Comparison of ENCODE assay signal across 22 cellular contexts in genomic region chr17:35891273-35891672, GRCh38. TPM values are rescaled to one million over a fixed set of nuclear protein-coding genes. Genes with fewer than 3 reads are reported as not detected.
A peak's percentile ranks its signal among the peaks of the same experiment; 100 is the strongest.
DNase-seq lines count a peak whose midpoint lies in the region; ATAC-seq lines count a peak whose summit lies in the region.
"Had no signal": no experiment of that assay in that cellular context is flagged by ENCODE, and none has a peak within 500 bp of the region (broad histone marks: within the 10 kb centered on the region; RNA-seq: fewer than 3 reads in every experiment).

No MANE protein-coding gene starts in this region.

- peak overlapping the region; percentile 81 for H3K27ac Mint-ChIP-seq in stimulated activated naive CD8-positive, alpha-beta T cell treated with anti-CD3 and anti-CD28 coated beads, Interleukin-15, Interleukin-2, amounts not matched to agents 100 ng/mL and 50 ng/mL, for 24 hours
- H3K27ac Mint-ChIP-seq in activated CD8-positive, alpha-beta T cell treated with anti-CD3 and anti-CD28 coated beads, Interleukin-2, amount 10 ng/mL, durations not matched to agents 7 days and 5 days = peak overlapping the region; percentile 83
- H3K27ac Mint-ChIP-seq in naive thymus-derived CD8-positive, alpha-beta T cell = peak overlapping the region; percentile 20 to 86 (median 76)
- H3K27ac Mint-ChIP-seq: stimulated activated memory B cell treated with anti-CD40 and anti-IgM and Interleukin-4, amounts not matched to agents 10 μg/mL and 1 μg/mL and 100 μg/mL, for 72 hours had no signal

- DNase-seq in stimulated activated naive CD8-positive, alpha-beta T cell treated with anti-CD3 and anti-CD28 coated beads, Interleukin-15, Interleukin-2, amounts not matched to agents 100 U/mL and 50 U/mL, for 24 hours = no peak
- DNase-seq in activated CD8-positive, alpha-beta T cell treated with anti-CD3 and anti-CD28 coated beads, Interleukin-2, amount 10 ng/mL, durations not matched to agents 7 days and 5 days = no peak
- no peak for DNase-seq in naive thymus-derived CD8-positive, alpha-beta T cell
- DNase-seq in EL = no peak
- DNase-seq: DMS 273 treated with DMSO at 0.1 percent for 48 hours; HCEC 1CT; head of caudate nucleus; left cardiac atrium; NCI-H1048; RPMI8226; stimulated activated CD4-positive, alpha-beta T cell treated with anti-CD3 and anti-CD28 coated beads, Interleukin-2, amount 100 ng/mL, for 48 hours had no signal

- no peak overlapping the region for H3K4me3 Mint-ChIP-seq in stimulated activated naive CD8-positive, alpha-beta T cell treated with anti-CD3 and anti-CD28 coated beads, Interleukin-15, Interleukin-2, amounts not matched to agents 100 ng/mL and 50 ng/mL, for 24 hours
- peak overlapping the region; percentile 24 for H3K4me3 Mint-ChIP-seq in activated CD8-positive, alpha-beta T cell treated with anti-CD3 and anti-CD28 coated beads, Interleukin-2, amount 10 ng/mL, durations not matched to agents 7 days and 5 days
- peak overlapping the region in 6 of 10 donors; percentile 18 to 76 (median 32) for H3K4me3 Mint-ChIP-seq in naive thymus-derived CD8-positive, alpha-beta T cell
- H3K4me3 Mint-ChIP-seq: activated naive CD8-positive, alpha-beta T cell; activated T-cell treated with anti-CD3 and anti-CD28 coated beads, Interleukin-2, amount 50 U/mL, for 4 hours; stimulated activated memory B cell treated with anti-CD40 and anti-IgM and Interleukin-4, amounts not matched to agents 10 μg/mL and 1 μg/mL and 100 μg/mL, for 72 hours had no signal

- H3K4me1 Mint-ChIP-seq in stimulated activated naive CD8-positive, alpha-beta T cell treated with anti-CD3 and anti-CD28 coated beads, Interleukin-15, Interleukin-2, amounts not matched to agents 100 ng/mL and 50 ng/mL, for 24 hours (ENCODE audit: low read depth) = peaks cover 80% of the 10 kb centered on the region
- peaks cover 82% of the 10 kb centered on the region for H3K4me1 Mint-ChIP-seq in activated CD8-positive, alpha-beta T cell treated with anti-CD3 and anti-CD28 coated beads, Interleukin-2, amount 10 ng/mL, durations not matched to agents 7 days and 5 days (ENCODE audit: low read depth)
- peaks cover 17 to 70% (median 57%) of the 10 kb centered on the region in 4 donors for H3K4me1 Mint-ChIP-seq in naive thymus-derived CD8-positive, alpha-beta T cell
- H3K4me1 Mint-ChIP-seq: stimulated activated memory B cell treated with anti-CD40 and anti-IgM and Interleukin-4, amounts not matched to agents 10 μg/mL and 1 μg/mL and 100 μg/mL, for 72 hours had no signal

- CTCF ChIA-PET in activated CD8-positive, alpha-beta T cell treated with anti-CD3 and anti-CD28 coated beads, Interleukin-2, amount 10 ng/mL, durations not matched to agents 7 days and 5 days (lab: Charles Lee) = interaction anchor here (0.9 to 3.8 kb wide), 6 partner anchors 16 to 68 kb away, joined by 3 to 25 read pairs (median 6); no protein-coding TSS in a partner anchor

- no peak for ATAC-seq in stimulated activated naive CD8-positive, alpha-beta T cell treated with anti-CD3 and anti-CD28 coated beads, Interleukin-15, Interleukin-2, amounts not matched to agents 100 U/mL and 50 U/mL, for 24 hours
- ATAC-seq in activated CD8-positive, alpha-beta T cell treated with anti-CD3 and anti-CD28 coated beads, Interleukin-2, amount 10 ng/mL, durations not matched to agents 7 days and 5 days = no peak
- ATAC-seq in naive thymus-derived CD8-positive, alpha-beta T cell = peak in 1 of 2 donors; percentile 52
- no peak for ATAC-seq in HG03439 (IDR thresholded peaks at IDR 0.05; ENCODE audit: unreplicated experiment)
- ATAC-seq in GM18520 (IDR thresholded peaks at IDR 0.05; ENCODE audit: unreplicated experiment) = no peak
- ATAC-seq: body of pancreas; stimulated activated memory B cell treated with anti-CD40 and anti-IgM and Interleukin-4, amounts not matched to agents 10 μg/mL and 1 μg/mL and 100 μg/mL, for 72 hours had no signal

- POLR2A ChIA-PET in activated CD8-positive, alpha-beta T cell treated with anti-CD3 and anti-CD28 coated beads, Interleukin-2, amount 10 ng/mL, durations not matched to agents 7 days and 5 days (lab: Charles Lee) = interaction anchor here (0.6 to 5.5 kb wide), 8 partner anchors 10 to 313 kb away, joined by 4 to 105 read pairs (median 6); partner anchors contain the start of genes CCL5, PEX12 and RDM1
- POLR2A ChIA-PET in naive thymus-derived CD8-positive, alpha-beta T cell (lab: Charles Lee) = interaction anchor here (4.0 kb wide), 1 partner anchor 13 kb away, joined by 43 read pairs; the partner anchor contains the start of gene CCL5

- no peaks in the 10 kb centered on the region for H3K27me3 Mint-ChIP-seq in stimulated activated naive CD8-positive, alpha-beta T cell treated with anti-CD3 and anti-CD28 coated beads, Interleukin-15, Interleukin-2, amounts not matched to agents 100 ng/mL and 50 ng/mL, for 24 hours
- no peaks in the 10 kb centered on the region for H3K27me3 Mint-ChIP-seq in activated CD8-positive, alpha-beta T cell treated with anti-CD3 and anti-CD28 coated beads, Interleukin-2, amount 10 ng/mL, durations not matched to agents 7 days and 5 days (ENCODE audit: low read depth)
- H3K27me3 Mint-ChIP-seq in naive thymus-derived CD8-positive, alpha-beta T cell = peaks cover 0 to 2% (median 0%) of the 10 kb centered on the region in 5 donors
- H3K27me3 Mint-ChIP-seq: activated naive CD8-positive, alpha-beta T cell; stimulated activated memory B cell treated with anti-CD40 and anti-IgM and Interleukin-4, amounts not matched to agents 10 μg/mL and 1 μg/mL and 100 μg/mL, for 72 hours had no signal

- H3K36me3 Mint-ChIP-seq in stimulated activated naive CD8-positive, alpha-beta T cell treated with anti-CD3 and anti-CD28 coated beads, Interleukin-15, Interleukin-2, amounts not matched to agents 100 ng/mL and 50 ng/mL, for 24 hours (ENCODE audit: low read depth) = no peaks in the 10 kb centered on the region
- peaks cover 15% of the 10 kb centered on the region for H3K36me3 Mint-ChIP-seq in activated CD8-positive, alpha-beta T cell treated with anti-CD3 and anti-CD28 coated beads, Interleukin-2, amount 10 ng/mL, durations not matched to agents 7 days and 5 days (ENCODE audit: low read depth)
- no peaks in the 10 kb centered on the region for H3K36me3 Mint-ChIP-seq in naive thymus-derived CD8-positive, alpha-beta T cell
- H3K36me3 Mint-ChIP-seq: activated naive CD8-positive, alpha-beta T cell; stimulated activated memory B cell treated with anti-CD40 and anti-IgM and Interleukin-4, amounts not matched to agents 10 μg/mL and 1 μg/mL and 100 μg/mL, for 72 hours had no signal

- H3K9me3 Mint-ChIP-seq in stimulated activated naive CD8-positive, alpha-beta T cell treated with anti-CD3 and anti-CD28 coated beads, Interleukin-15, Interleukin-2, amounts not matched to agents 100 ng/mL and 50 ng/mL, for 24 hours = no peaks in the 10 kb centered on the region
- H3K9me3 Mint-ChIP-seq in activated CD8-positive, alpha-beta T cell treated with anti-CD3 and anti-CD28 coated beads, Interleukin-2, amount 10 ng/mL, durations not matched to agents 7 days and 5 days (ENCODE audit: insufficient read depth) = no peaks in the 10 kb centered on the region
- H3K9me3 Mint-ChIP-seq in naive thymus-derived CD8-positive, alpha-beta T cell = no peaks in the 10 kb centered on the region
- H3K9me3 Mint-ChIP-seq: activated T-cell treated with anti-CD3 and anti-CD28 coated beads, Interleukin-2, amount 50 U/mL, for 4 hours; stimulated activated memory B cell treated with anti-CD40 and anti-IgM and Interleukin-4, amounts not matched to agents 10 μg/mL and 1 μg/mL and 100 μg/mL, for 72 hours had no signal

RNA-seq across cellular contexts. Expression of gene CCL5, which starts 11.1 kb away (rescaled TPM):
- total RNA-seq in activated CD8-positive, alpha-beta T cell treated with anti-CD3 and anti-CD28 coated beads, Interleukin-2, amount 10 ng/mL, durations not matched to agents 7 days and 5 days = 100 to 1,000 TPM; 275 to 301 TPM
- 10 to 100 TPM; 84.3 to 87.4 TPM for total RNA-seq in naive thymus-derived CD8-positive, alpha-beta T cell
- polyA plus RNA-seq in naive thymus-derived CD8-positive, alpha-beta T cell = 1,000 to 10,000 TPM in 1 of 3 donors, 10 to 100 TPM in 2; 41.5 to 1,286 (median 63.8) TPM
- total RNA-seq: epithelial cell of proximal tubule, osteocyte had no signal

RNA-seq across cellular contexts. Expression of gene HEATR9, which starts 22.6 kb away (rescaled TPM):
- total RNA-seq in activated CD8-positive, alpha-beta T cell treated with anti-CD3 and anti-CD28 coated beads, Interleukin-2, amount 10 ng/mL, durations not matched to agents 7 days and 5 days = 1 to 10 TPM; 1.1 TPM
- 1 to 10 TPM; 1.2 TPM for total RNA-seq in naive thymus-derived CD8-positive, alpha-beta T cell
- polyA plus RNA-seq in naive thymus-derived CD8-positive, alpha-beta T cell = under 1 TPM in 1 of 3 donors, not detected in 2; 0.07 TPM
- total RNA-seq: body of pancreas, cerebellum, epithelial cell of proximal tubule, left cardiac atrium, osteocyte, thoracic aorta had no signal

RNA-seq across cellular contexts. Expression of gene RDM1, which starts 39.3 kb away (rescaled TPM):
- total RNA-seq in activated CD8-positive, alpha-beta T cell treated with anti-CD3 and anti-CD28 coated beads, Interleukin-2, amount 10 ng/mL, durations not matched to agents 7 days and 5 days = 10 to 100 TPM; 13.9 to 14.4 TPM
- under 1 TPM in 1 of 2 experiments, not detected in 1; 0.41 TPM for total RNA-seq in naive thymus-derived CD8-positive, alpha-beta T cell
- polyA plus RNA-seq in naive thymus-derived CD8-positive, alpha-beta T cell = 1 to 10 TPM in 1 of 3 donors, under 1 TPM in 1, not detected in 1; 0.32 to 2.7 TPM
- total RNA-seq: activated T-cell treated with anti-CD3 and anti-CD28 coated beads, Interleukin-2, amount 50 U/mL, for 4 hours; body of pancreas; left cardiac atrium; thoracic aorta had no signal

RNA-seq across cellular contexts. Expression of gene LYZL6, which starts 52.2 kb away (rescaled TPM):
- total RNA-seq in activated CD8-positive, alpha-beta T cell treated with anti-CD3 and anti-CD28 coated beads, Interleukin-2, amount 10 ng/mL, durations not matched to agents 7 days and 5 days = not detected
- total RNA-seq in naive thymus-derived CD8-positive, alpha-beta T cell = not detected
- not detected for polyA plus RNA-seq in naive thymus-derived CD8-positive, alpha-beta T cell
- total RNA-seq: activated T-cell treated with anti-CD3 and anti-CD28 coated beads, Interleukin-2, amount 50 U/mL, for 4 hours; body of pancreas; cerebellum; epithelial cell of proximal tubule; left cardiac atrium; osteocyte; thoracic aorta had no signal

Comparison
In these comparisons a context has a peak if more than half of its experiments do, and no peak if none do; other contexts are left out.
1. RNA of gene RDM1, which starts 39.3 kb away (total RNA-seq): 13.9 to 14.4 TPM in activated CD8-positive, alpha-beta T cell treated with anti-CD3 and anti-CD28 coated beads, Interleukin-2, amount 10 ng/mL, durations not matched to agents 7 days and 5 days; 0.41 TPM in naive thymus-derived CD8-positive, alpha-beta T cell; every median in the first group is over 10 times any median in the second.
2. Peak in every context shown above with its lines, with median percentiles within 50 percentile points of each other: H3K27ac Mint-ChIP-seq.